ENCODE assay signal across 30 cellular contexts in genomic region chr3:170903123-170903522, GRCh38.
"Had no signal": no experiment of that assay in that cellular context is flagged by ENCODE, and none has a peak within 500 bp of the region (broad histone marks: within the 10 kb centered on the region; RNA-seq: fewer than 3 reads in every experiment).

No MANE protein-coding gene starts in this region.

- ATAC-seq: activated CD8-positive, alpha-beta T cell treated with anti-CD3 and anti-CD28 coated beads for 36 hours; activated naive CD4-positive, alpha-beta T cell treated with anti-CD3 and anti-CD28 coated beads, Interleukin-2, amount 50 U/mL, for 72 hours; activated T-cell treated with anti-CD3 and anti-CD28 coated beads, Interleukin-2, amount 50 U/mL, for 4 hours; activated T-cell treated with anti-CD3 and anti-CD28 coated beads, Interleukin-2, amount 50 U/mL, for 72 hours; activated T-helper 17 cell treated with anti-CD3 and anti-CD28 coated beads, Interleukin-2, amount 50 U/mL, for 72 hours; body of pancreas had no signal

- DNase-seq: activated B cell treated with CpG ODN at 0.5 μM for 24 hours; activated CD4-positive, alpha-beta memory T cell treated with anti-CD3 and anti-CD28 coated beads for 36 hours; activated CD4-positive, alpha-beta T cell treated with anti-CD3 and anti-CD28 coated beads for 4 hours; activated CD4-positive, alpha-beta T cell treated with anti-CD3 and anti-CD28 coated beads, Interleukin-2, amount 10 ng/mL, durations not matched to agents 24 days and 14 days; activated CD4-positive, alpha-beta T cell treated with anti-CD3 and anti-CD28 coated beads, Interleukin-2, amount 50 U/mL, for 1 hour; activated CD4-positive, alpha-beta T cell treated with anti-CD3 and anti-CD28 coated beads, Interleukin-2, amount 50 U/mL, for 4 hours; activated CD4-positive, CD25-positive, alpha-beta regulatory T cell treated with anti-CD3 and anti-CD28 coated beads, Interleukin-2, amount 50 U/mL, for 72 hours; activated CD8-positive, alpha-beta memory T cell treated with anti-CD3 and anti-CD28 coated beads, Interleukin-2, amount 50 U/mL, for 4 hours; activated CD8-positive, alpha-beta T cell treated with anti-CD3 and anti-CD28 coated beads for 36 hours; activated effector memory CD4-positive, alpha-beta T cell treated with anti-CD3 and anti-CD28 coated beads, Interleukin-2, amount 50 U/mL, for 16 hours; activated gamma-delta T cell treated with Interleukin-2 at 50 U/mL for 16 hours; activated naive CD4-positive, alpha-beta T cell; activated naive CD4-positive, alpha-beta T cell treated with anti-CD3 and anti-CD28 coated beads for 36 hours; activated naive CD4-positive, alpha-beta T cell treated with anti-CD3 and anti-CD28 coated beads, Interleukin-2, amount 50 U/mL, for 16 hours; activated naive CD8-positive, alpha-beta T cell treated with anti-CD3 and anti-CD28 coated beads for 36 hours; activated T-cell treated with anti-CD3 and anti-CD28 coated beads for 4 hours; activated T-cell treated with anti-CD3 and anti-CD28 coated beads, Interleukin-2, amount 50 U/mL, for 1 hour; activated T-cell treated with anti-CD3 and anti-CD28 coated beads, Interleukin-2, amount 50 U/mL, for 4 hours; activated T-cell treated with anti-CD3 and anti-CD28 coated beads, Interleukin-2, amount 50 U/mL, for 72 hours; adrenal gland; amniotic stem cell; aorta; body of pancreas; brain microvascular endothelial cell; central memory CD4-positive, alpha-beta T cell; T-helper 2 cell; T-helper 9 cell had no signal

- FAIRE-seq: astrocyte had no signal
